Comparison of ENCODE assay signal across 26 cellular contexts in the genomic region with DNA sequence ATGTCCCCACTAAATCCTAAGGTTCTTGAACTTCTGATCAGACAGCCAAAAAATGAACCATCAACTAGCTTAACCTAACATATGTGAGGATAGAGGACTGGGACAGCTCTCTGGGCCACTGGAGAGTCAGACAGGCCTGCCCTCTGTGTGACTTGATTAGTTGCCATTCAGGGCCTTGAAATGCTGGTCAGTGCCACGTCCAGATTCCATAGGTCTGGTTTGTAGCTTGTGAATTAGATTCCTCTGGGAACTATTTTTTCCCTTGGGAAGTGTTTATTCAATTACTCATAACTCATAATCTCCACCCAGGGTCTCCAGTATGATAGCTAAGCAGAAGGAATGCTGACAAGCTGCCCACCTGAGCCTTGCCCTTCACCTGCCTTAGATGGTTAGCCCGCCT. TPM values are rescaled to one million over a fixed set of nuclear protein-coding genes. Genes with fewer than 3 reads are reported as not detected.
DNase-seq lines count a peak whose midpoint lies in the region; ATAC-seq and TF ChIP-seq lines count a peak whose summit lies in the region.
"Had no signal": no experiment of that assay in that cellular context is flagged by ENCODE, and none has a peak within 500 bp of the region (broad histone marks: within the 10 kb centered on the region; RNA-seq: fewer than 3 reads in every experiment).

No MANE protein-coding gene starts in this region.

- no peaks in the 10 kb centered on the region for H3K27me3 ChIP-seq in PC-3 (ENCODE audit: low read length)
- H3K27me3 ChIP-seq: BLaER1 had no signal

- no peaks in the 10 kb centered on the region for H3F3A ChIP-seq in PC-3 (ENCODE audit: low read length, unreplicated experiment)

- no peaks in the 10 kb centered on the region for H3K27me3 Mint-ChIP-seq in chondrocyte (ENCODE audit: low read depth)
- H3K27me3 Mint-ChIP-seq in progenitor cell of endocrine pancreas = no peaks in the 10 kb centered on the region

- no peaks in the 10 kb centered on the region for H3K9me2 ChIP-seq in PC-3 (replicated peaks; ENCODE audit: low read length)

- no peaks in the 10 kb centered on the region for H3K36me3 ChIP-seq in PC-3 (ENCODE audit: low read depth, low read length)
- H3K36me3 ChIP-seq: BLaER1 had no signal

- ATAC-seq in PC-3 (peak; percentile 88), GM21786 (IDR thresholded peaks at IDR 0.05; ENCODE audit: unreplicated experiment) (no peak), HG03442 (IDR thresholded peaks at IDR 0.05; ENCODE audit: unreplicated experiment) (no peak)
- ATAC-seq: GM12878, HCT116 had no signal

- H3K9me3 Mint-ChIP-seq in chondrocyte (ENCODE audit: low read depth) = no peaks in the 10 kb centered on the region
- no peaks in the 10 kb centered on the region for H3K9me3 Mint-ChIP-seq in progenitor cell of endocrine pancreas (ENCODE audit: low read depth)
- H3K9me3 Mint-ChIP-seq: CD4-positive, CD25-positive, alpha-beta regulatory T cell had no signal

- H4K20me1 ChIP-seq in PC-3 (ENCODE audit: low read length) = no peaks in the 10 kb centered on the region
- H4K20me1 ChIP-seq: BLaER1 had no signal

- H3K4me1 ChIP-seq in PC-3 (ENCODE audit: insufficient read depth, low read length) = peaks cover 10% of the 10 kb centered on the region
- H3K4me1 ChIP-seq: BLaER1 had no signal

- no peak overlapping the region for H3K4me2 ChIP-seq in PC-3 (ENCODE audit: low read length)
- H3K4me2 ChIP-seq: BLaER1, PC-9 had no signal

- intact Hi-C loops in PC-3 (cut with micrococcal nuclease) = no loop called here

- peaks cover 53% of the 10 kb centered on the region for H3K36me3 Mint-ChIP-seq in chondrocyte (ENCODE audit: low read depth)
- H3K36me3 Mint-ChIP-seq in progenitor cell of endocrine pancreas (ENCODE audit: insufficient read depth) = peaks cover 40% of the 10 kb centered on the region
- H3K36me3 Mint-ChIP-seq: CD4-positive, CD25-positive, alpha-beta regulatory T cell had no signal

- no TSS peak for BruUV-seq in PC-3 (replicated peaks; lab: Mats Ljungman, UMichigan)

- CTCF ChIA-PET in PC-3 (lab: Charles Lee) = interaction anchor here (0.9 to 1.1 kb wide), 2 partner anchors 9 to 13 kb away, joined by 3 to 4 read pairs; no protein-coding TSS in a partner anchor

- TF ChIP-seq CTCF in PC-3 (conservative IDR thresholded peaks at IDR 0.05; ENCODE audit: low read depth, low read length) (no peak), chondrocyte (IDR thresholded peaks at IDR 0.05) (no peak), progenitor cell of endocrine pancreas (IDR thresholded peaks at IDR 0.05; ENCODE audit: unreplicated experiment) (no peak)

- no peaks in the 10 kb centered on the region for H3K9me3 ChIP-seq in PC-3 (ENCODE audit: low read length)
- H3K9me3 ChIP-seq: BLaER1 had no signal

- no peak overlapping the region for H3K9ac ChIP-seq in PC-3 (ENCODE audit: low read length)
- H3K9ac ChIP-seq: BLaER1 had no signal

- H3K4me3 ChIP-seq in PC-3 (ENCODE audit: low read length) = no peak overlapping the region
- H3K4me3 ChIP-seq: BLaER1, GM12878, PC-9 had no signal

- DNase-seq in EH (ENCODE audit: low read depth) (peak; percentile 71), PC-3 (peak; percentile 67), chondrocyte (ENCODE audit: low spot score) (no peak), progenitor cell of endocrine pancreas (ENCODE audit: low spot score, unreplicated experiment) (no peak), SKM-1 (lab: John Stamatoyannopoulos, UW; ENCODE audit: unreplicated experiment) (no peak)
- DNase-seq: CD4-positive, CD25-positive, alpha-beta regulatory T cell; GDM1; Karpas-422; NCI-H1105 treated with DMSO at 0.1 percent for 48 hours; NCI-H146; NCI-H1930; NCI-H2107; NCI-H446; NCI-H524 treated with DMSO at 0.1 percent for 48 hours; NCI-H774; NK-92 treated with Interleukin-12 subunit alpha and Interleukin-12 subunit beta, amount 100 ng/mL, for 24 hours; SHP77 treated with DMSO at 0.1 percent for 48 hours; SW 1271 had no signal

- H3K79me2 ChIP-seq in PC-3 (ENCODE audit: low read length) = no peaks in the 10 kb centered on the region

- H3K4me1 Mint-ChIP-seq in chondrocyte (ENCODE audit: low read depth) (peaks cover 3% of the 10 kb centered on the region), progenitor cell of endocrine pancreas (ENCODE audit: low read depth) (no peaks in the 10 kb centered on the region)
- H3K4me1 Mint-ChIP-seq: CD4-positive, CD25-positive, alpha-beta regulatory T cell had no signal

- no peak overlapping the region for H2AFZ ChIP-seq in PC-3 (ENCODE audit: low read length)
- H2AFZ ChIP-seq: PC-9 had no signal

- H3K4me3 Mint-ChIP-seq in chondrocyte (ENCODE audit: unreplicated experiment) (no peak overlapping the region), progenitor cell of endocrine pancreas (ENCODE audit: low read depth) (no peak overlapping the region)
- H3K4me3 Mint-ChIP-seq: CD4-positive, CD25-positive, alpha-beta regulatory T cell had no signal

- H3K27ac Mint-ChIP-seq in chondrocyte (ENCODE audit: unreplicated experiment) (peak overlapping the region; percentile 22), progenitor cell of endocrine pancreas (peak overlapping the region; percentile 47)
- H3K27ac Mint-ChIP-seq: CD4-positive, CD25-positive, alpha-beta regulatory T cell had no signal

- no peak overlapping the region for H3K27ac ChIP-seq in PC-3 (ENCODE audit: low read length)
- H3K27ac ChIP-seq: BLaER1, HL-60, PC-9, RWPE1 had no signal

- POLR2A ChIA-PET in PC-3 (lab: Charles Lee; ENCODE audit: unreplicated experiment) = no interaction called here

RNA-seq across cellular contexts. Expression of a gene that starts 48.2 kb away (rescaled TPM):
- total RNA-seq in PC-3 (2014; rRNA removed) = 1.2 and 1.3 TPM in 2 replicates
- 47.1 to 60.0 TPM (median 57.6 TPM) in 3 replicates for total RNA-seq in chondrocyte
- total RNA-seq in progenitor cell of endocrine pancreas = 298 and 326 TPM in 2 replicates
- total RNA-seq: CD4-positive, CD25-positive, alpha-beta regulatory T cell had no signal

Comparison
In these comparisons a context has a peak if more than half of its experiments do, and no peak if none do; other contexts are left out.
1. DNase-seq: peak in EH (single experiment) and PC-3 (single experiment); none in chondrocyte (single experiment), progenitor cell of endocrine pancreas (single experiment) and SKM-1 (single experiment).
2. RNA of a gene that starts 48.2 kb away (total RNA-seq): 298 to 326 TPM in progenitor cell of endocrine pancreas and 47.1 to 60.0 TPM in chondrocyte; 1.2 to 1.3 TPM in PC-3; every median in the first group is over 10 times any median in the second.